Comparison of ENCODE assay signal across 23 cellular contexts in genomic region chr11:44474702-44475101, GRCh38.
"Had no signal": no experiment of that assay in that cellular context is flagged by ENCODE, and none has a peak within 500 bp of the region (broad histone marks: within the 10 kb centered on the region; RNA-seq: fewer than 3 reads in every experiment).

No MANE protein-coding gene starts in this region.

- DNase-seq: Karpas-422, KG1, MG63, NCI-H1092, NCI-H1105 treated with DMSO at 0.1 percent for 48 hours, NCI-H1417 treated with DMSO at 0.1 percent for 48 hours, NCI-H146, NCI-H1694 treated with DMSO at 0.1 percent for 48 hours, NCI-H1930, NCI-H2081, NCI-H2107, NCI-H2227 treated with DMSO at 0.1 percent for 48 hours, NCI-H446, NCI-H510A, NCI-H524 treated with DMSO at 0.1 percent for 48 hours, NCI-H69, NCI-H774, RPMI8226, SHP77, T-helper 1 cell had no signal

- H3K4me3 ChIP-seq: MG63, SJCRH30 had no signal

- H3K27ac ChIP-seq: SJCRH30 had no signal

- FAIRE-seq: RCC 7860 had no signal

- H3K27me3 ChIP-seq: SJCRH30 had no signal

- H3K36me3 ChIP-seq: MG63, SJCRH30 had no signal

- ATAC-seq: SK-N-SH treated with all-trans-retinoic acid at 6 μM for 48 hours had no signal

- H3K4me1 ChIP-seq: SJCRH30 had no signal

- H3K9me3 ChIP-seq: MG63, SJCRH30 had no signal
